In genomic region chr7:134553976-134554375, GRCh38 we compare ENCODE assay signal across 14 cellular contexts. TPM values are rescaled to one million over a fixed set of nuclear protein-coding genes. Genes with fewer than 3 reads are reported as not detected.
A peak's percentile ranks its signal among the peaks of the same experiment; 100 is the strongest.
DNase-seq lines count a peak whose midpoint lies in the region; ATAC-seq, FAIRE-seq and TF ChIP-seq lines count a peak whose summit lies in the region.
"Had no signal": no experiment of that assay in that cellular context is flagged by ENCODE, and none has a peak within 500 bp of the region (broad histone marks: within the 10 kb centered on the region; RNA-seq: fewer than 3 reads in every experiment).

No MANE protein-coding gene starts in this region.

- WGBS in A549 (ENCODE audit: missing lambda C conversion rate): 71% methylated on average over 4 of the region's 4 CpGs

- no peak overlapping the region for H3K4me3 ChIP-seq in A549
- H3K4me3 ChIP-seq in GM12875 (ENCODE audit: low read depth, low read length): no peak overlapping the region
- H3K4me3 ChIP-seq in Panc1 (ENCODE audit: low read depth in 2 of 2, low read length in 2 of 2): no peak overlapping the region
- H3K4me3 ChIP-seq in fibroblast of villous mesenchyme (ENCODE audit: low read depth, low read length): no peak overlapping the region
- H3K4me3 ChIP-seq: BLaER1 treated with 17β-estradiol and CSF1 and Interleukin-3, amounts not matched to agents 10 nM and 100 nM; lung; right lobe of liver; SJSA1 had no signal

- TF ChIP-seq POLR2A in A549 (IDR thresholded peaks at IDR 0.05; ENCODE audit: low read length) (no peak), erythroblast (IDR thresholded peaks at IDR 0.05; ENCODE audit: low read length) (no peak)

- intact Hi-C loops in Panc1 (cut with micrococcal nuclease; ENCODE audit: unreplicated experiment): no loop called here

- FAIRE-seq in A549 (lab: Jason Lieb, UNC): no peak

- in situ Hi-C loops in Panc1 (cut with HindIII; ENCODE audit: low pct_unique_long_range_greater_than_20kb, low sequenced_read_pairs): no loop called here

- no peaks in the 10 kb centered on the region; the same call in 1 of the 2 replicates for H3K27me3 ChIP-seq in Panc1 (ENCODE audit: control insufficient read depth, insufficient read depth, low read length)
- H3K27me3 ChIP-seq: BLaER1 treated with 17β-estradiol and CSF1 and Interleukin-3, amounts not matched to agents 10 nM and 100 nM; right lobe of liver; SJSA1 had no signal

- DNase-seq in A549 (ENCODE audit: low read depth in 1 of 2, low spot score in 1 of 2) (peak in 1 of 2 experiments; percentile 62), Panc1 (ENCODE audit: low read depth, low spot score) (no peak), fibroblast of villous mesenchyme (ENCODE audit: low read depth) (no peak), erythroblast (lab: John Stamatoyannopoulos, UW) (no peak)
- DNase-seq in activated effector memory CD4-positive, alpha-beta T cell treated with Interleukin-2 at 50 U/mL for 16 hours: no peak
- DNase-seq: activated CD4-positive, alpha-beta memory T cell treated with anti-CD3 and anti-CD28 coated beads, Interleukin-2, amount 10 ng/mL, durations not matched to agents 7 days and 5 days; NCI-H1436; right lobe of liver had no signal

- no peak for TF ChIP-seq EP300 in A549 (IDR thresholded peaks at IDR 0.05)

- POLR2A ChIA-PET in A549 (lab: Yijun Ruan, JAX): interaction anchor here (1.0 to 1.2 kb wide), 2 partner anchors 9 to 13 kb away, joined by 3 to 4 read pairs; no protein-coding TSS in a partner anchor
- POLR2A ChIA-PET in Panc1 (lab: Charles Lee): no interaction called here

- TF ChIP-seq CTCF in A549 (IDR thresholded peaks at IDR 0.05) (peak; percentile 17; the same call in 1 of the 3 replicates), GM12875 (IDR thresholded peaks at IDR 0.05; ENCODE audit: borderline replicate concordance, insufficient read depth, low read depth, low read length) (peak; percentile 58; the same call in 1 of the 2 replicates), Panc1 (IDR thresholded peaks at IDR 0.05) (peak; percentile 39), fibroblast of villous mesenchyme (IDR thresholded peaks at IDR 0.05; ENCODE audit: insufficient read depth, low read depth, low read length) (peak; percentile 29)

- H3K9me3 ChIP-seq in A549: peaks cover 21% of the 10 kb centered on the region
- no peaks in the 10 kb centered on the region for H3K9me3 ChIP-seq in Panc1 (ENCODE audit: control insufficient read depth, insufficient read depth, low read depth, low read length)
- H3K9me3 ChIP-seq: right lobe of liver, SJSA1 had no signal

- H3K36me3 ChIP-seq in Panc1 (ENCODE audit: control insufficient read depth, insufficient read depth, low read length): no peaks in the 10 kb centered on the region
- H3K36me3 ChIP-seq: BLaER1 treated with 17β-estradiol and CSF1 and Interleukin-3, amounts not matched to agents 10 nM and 100 nM; right lobe of liver; SJSA1 had no signal

- H3K4me1 ChIP-seq in A549: peaks cover 13% of the 10 kb centered on the region
- no peaks in the 10 kb centered on the region for H3K4me1 ChIP-seq in Panc1 (ENCODE audit: control insufficient read depth, insufficient read depth, low read length)
- H3K4me1 ChIP-seq: BLaER1 treated with 17β-estradiol and CSF1 and Interleukin-3, amounts not matched to agents 10 nM and 100 nM had no signal

- peak; percentile 27 to 54; a peak in 2 of 5 replicates for TF ChIP-seq RAD21 in A549 (conservative IDR thresholded peaks at IDR 0.05 in 1 of 2, IDR thresholded peaks at IDR 0.05 in 1 of 2)

- ATAC-seq in A549: peak in 1 of 2 experiments; percentile 9; a peak in 2 of 6 replicates
- no peak for ATAC-seq in Panc1
- ATAC-seq in GM21528 (IDR thresholded peaks at IDR 0.05; ENCODE audit: low FRiP score, unreplicated experiment): no peak
- no peak for ATAC-seq in GM21737 (IDR thresholded peaks at IDR 0.05; ENCODE audit: unreplicated experiment)

- CTCF ChIA-PET in A549 (lab: Yijun Ruan, JAX): interaction anchor here (0.8 to 31.0 kb wide), 11 partner anchors 11 to 127 kb away, joined by 3 to 914 read pairs (median 7); partner anchors contain the start of gene AKR1B10
- CTCF ChIA-PET in Panc1 (lab: Charles Lee): interaction anchor here (0.6 to 0.7 kb wide), 2 partner anchors 258 to 432 kb away, joined by 3 read pairs; partner anchors contain the start of gene AGBL3

- H3K4me2 ChIP-seq in A549: no peak overlapping the region
- H3K4me2 ChIP-seq: BLaER1 treated with 17β-estradiol and CSF1 and Interleukin-3, amounts not matched to agents 10 nM and 100 nM had no signal

- peak overlapping the region in 1 of 2 experiments; percentile 86; a peak in 4 of 6 replicates for H3K27ac ChIP-seq in A549
- no peak overlapping the region for H3K27ac ChIP-seq in Panc1 (ENCODE audit: low read length)
- H3K27ac ChIP-seq: BLaER1 treated with 17β-estradiol and CSF1 and Interleukin-3, amounts not matched to agents 10 nM and 100 nM; right lobe of liver; SJSA1 had no signal

- no TSS peak for BruUV-seq in Panc1 (replicated peaks; lab: Mats Ljungman, UMichigan)

TF ChIP-seq in A549, 52 proteins besides CTCF, POLR2A, EP300 and RAD21:
- TF ChIP-seq, protein P1, sequence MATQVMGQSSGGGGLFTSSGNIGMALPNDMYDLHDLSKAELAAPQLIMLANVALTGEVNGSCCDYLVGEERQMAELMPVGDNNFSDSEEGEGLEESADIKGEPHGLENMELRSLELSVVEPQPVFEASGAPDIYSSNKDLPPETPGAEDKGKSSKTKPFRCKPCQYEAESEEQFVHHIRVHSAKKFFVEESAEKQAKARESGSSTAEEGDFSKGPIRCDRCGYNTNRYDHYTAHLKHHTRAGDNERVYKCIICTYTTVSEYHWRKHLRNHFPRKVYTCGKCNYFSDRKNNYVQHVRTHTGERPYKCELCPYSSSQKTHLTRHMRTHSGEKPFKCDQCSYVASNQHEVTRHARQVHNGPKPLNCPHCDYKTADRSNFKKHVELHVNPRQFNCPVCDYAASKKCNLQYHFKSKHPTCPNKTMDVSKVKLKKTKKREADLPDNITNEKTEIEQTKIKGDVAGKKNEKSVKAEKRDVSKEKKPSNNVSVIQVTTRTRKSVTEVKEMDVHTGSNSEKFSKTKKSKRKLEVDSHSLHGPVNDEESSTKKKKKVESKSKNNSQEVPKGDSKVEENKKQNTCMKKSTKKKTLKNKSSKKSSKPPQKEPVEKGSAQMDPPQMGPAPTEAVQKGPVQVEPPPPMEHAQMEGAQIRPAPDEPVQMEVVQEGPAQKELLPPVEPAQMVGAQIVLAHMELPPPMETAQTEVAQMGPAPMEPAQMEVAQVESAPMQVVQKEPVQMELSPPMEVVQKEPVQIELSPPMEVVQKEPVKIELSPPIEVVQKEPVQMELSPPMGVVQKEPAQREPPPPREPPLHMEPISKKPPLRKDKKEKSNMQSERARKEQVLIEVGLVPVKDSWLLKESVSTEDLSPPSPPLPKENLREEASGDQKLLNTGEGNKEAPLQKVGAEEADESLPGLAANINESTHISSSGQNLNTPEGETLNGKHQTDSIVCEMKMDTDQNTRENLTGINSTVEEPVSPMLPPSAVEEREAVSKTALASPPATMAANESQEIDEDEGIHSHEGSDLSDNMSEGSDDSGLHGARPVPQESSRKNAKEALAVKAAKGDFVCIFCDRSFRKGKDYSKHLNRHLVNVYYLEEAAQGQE (IDR thresholded peaks at IDR 0.05): no peak
- TF ChIP-seq SMC3 (IDR thresholded peaks at IDR 0.05): 0 out of 3 replicates have a peak, but pooled peaks have one; percentile 21
TF ChIP-seq in A549: peak in this region for 1.

RNA-seq across cellular contexts. Expression of gene AKR1B15, which starts 5.1 kb away (rescaled TPM):
- polyA plus RNA-seq in A549 (2011; rRNA removed) (17.9 and 19.9 TPM in 2 replicates), A549 (2017; fragmentation: RNase III; extraction: RNeasy Plus Mini Kit Qiagen cat#74134 plus additional on column Dnase treatment) (22.0 to 26.7 TPM (median 24.7 TPM) in 3 replicates)
- 2.1 and 2.3 TPM in 2 replicates for polyA plus RNA-seq in A549 (2012; cell fraction: cytosol; rRNA removed)
- polyA plus RNA-seq in A549 (2012; cell fraction: nucleus; rRNA removed): 1.6 and 3.6 TPM in 2 replicates
- 12.8 and 12.9 TPM in 2 replicates for polyA minus RNA-seq in A549 (2011; rRNA and poly(A)+ RNA removed)
- total RNA-seq in Panc1 (2021; ENCODE audit: unreplicated experiment) (not detected), fibroblast of villous mesenchyme (not detected in 2 replicates)
- polyA plus RNA-seq in Panc1 (2012; ENCODE audit: insufficient read length): not detected
- total RNA-seq: activated CD4-positive, alpha-beta memory T cell treated with anti-CD3 and anti-CD28 coated beads, Interleukin-2, amount 10 ng/mL, durations not matched to agents 7 days and 5 days; lung; SJSA1 had no signal
- polyA plus RNA-seq: lung had no signal

RNA-seq across cellular contexts. Expression of gene AKR1B10, which starts 26.6 kb away (rescaled TPM):
- polyA plus RNA-seq in A549 (2011; rRNA removed): 5,007 and 5,423 TPM in 2 replicates
- 2,033 and 2,091 TPM in 2 replicates for polyA plus RNA-seq in A549 (2012; cell fraction: cytosol; rRNA removed)
- polyA plus RNA-seq in A549 (2012; cell fraction: nucleus; rRNA removed): 892 and 1,126 TPM in 2 replicates
- polyA plus RNA-seq in A549 (2017; fragmentation: RNase III; extraction: RNeasy Plus Mini Kit Qiagen cat#74134 plus additional on column Dnase treatment): 2,953 to 3,542 TPM (median 3,237 TPM) in 3 replicates
- polyA minus RNA-seq in A549 (2011; rRNA and poly(A)+ RNA removed): 2,016 and 2,285 TPM in 2 replicates
- total RNA-seq in Panc1 (2021; ENCODE audit: unreplicated experiment): 0.18 TPM
- not detected for polyA plus RNA-seq in Panc1 (2012; ENCODE audit: insufficient read length)
- under 0.01 and 0.43 TPM in 2 replicates for total RNA-seq in fibroblast of villous mesenchyme
- total RNA-seq: activated CD4-positive, alpha-beta memory T cell treated with anti-CD3 and anti-CD28 coated beads, Interleukin-2, amount 10 ng/mL, durations not matched to agents 7 days and 5 days had no signal
